In the genomic region with DNA sequence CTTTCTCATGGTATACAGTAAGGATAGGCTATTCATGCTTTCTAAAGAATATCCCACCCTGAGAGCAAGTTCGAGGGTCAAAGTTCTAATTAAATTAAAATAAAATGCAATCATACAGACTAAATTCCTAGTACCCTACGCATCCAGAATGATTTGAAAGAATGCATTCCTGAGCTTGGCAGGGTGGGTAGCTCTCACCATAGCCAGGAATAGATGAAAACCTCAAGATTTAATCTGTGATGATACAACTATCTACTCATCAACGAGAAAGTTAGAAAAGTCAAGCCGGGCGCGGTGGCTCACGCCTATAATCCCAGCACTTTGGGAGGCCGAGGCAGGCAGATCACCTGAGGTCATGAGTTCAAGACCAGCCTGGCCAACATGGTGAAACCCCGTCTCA, we compare ENCODE assay signal across 28 cellular contexts.
"Had no signal": no experiment of that assay in that cellular context is flagged by ENCODE, and none has a peak within 500 bp of the region (broad histone marks: within the 10 kb centered on the region; RNA-seq: fewer than 3 reads in every experiment).

No MANE protein-coding gene starts in this region.

- H3K27me3 ChIP-seq: adrenal gland, Peyer's patch had no signal

- H3K4me3 ChIP-seq: adrenal gland, Peyer's patch had no signal

- ATAC-seq: activated CD8-positive, alpha-beta T cell treated with anti-CD3 and anti-CD28 coated beads for 36 hours; activated naive CD4-positive, alpha-beta T cell treated with anti-CD3 and anti-CD28 coated beads, Interleukin-2, amount 50 U/mL, for 72 hours; activated T-cell treated with anti-CD3 and anti-CD28 coated beads, Interleukin-2, amount 50 U/mL, for 72 hours; activated T-helper 17 cell treated with anti-CD3 and anti-CD28 coated beads, Interleukin-2, amount 50 U/mL, for 72 hours; PC-3 had no signal

- H3K36me3 ChIP-seq: adrenal gland, Peyer's patch had no signal

- DNase-seq: activated B cell treated with CpG ODN at 0.5 μM for 24 hours; activated CD4-positive, alpha-beta T cell treated with anti-CD3 and anti-CD28 coated beads for 4 hours; activated CD4-positive, alpha-beta T cell treated with anti-CD3 and anti-CD28 coated beads, Interleukin-2, amount 50 U/mL, for 1 hour; activated CD4-positive, CD25-positive, alpha-beta regulatory T cell treated with anti-CD3 and anti-CD28 coated beads, Interleukin-2, amount 50 U/mL, for 72 hours; activated CD8-positive, alpha-beta T cell treated with anti-CD3 and anti-CD28 coated beads for 36 hours; activated effector memory CD4-positive, alpha-beta T cell treated with anti-CD3 and anti-CD28 coated beads, Interleukin-2, amount 50 U/mL, for 16 hours; activated naive CD4-positive, alpha-beta T cell; activated T-cell treated with anti-CD3 and anti-CD28 coated beads, Interleukin-2, amount 50 U/mL, for 1 hour; activated T-cell treated with anti-CD3 and anti-CD28 coated beads, Interleukin-2, amount 50 U/mL, for 72 hours; adrenal gland; anterior cingulate cortex; central memory CD4-positive, alpha-beta T cell; Kasumi-1; KBM-7; MM.1S; MV-4-11; NCI-H1092; NCI-H1436 treated with DMSO at 0.1 percent for 48 hours; NCI-H1694 treated with DMSO at 0.1 percent for 48 hours; NCI-H2029; NCI-H345; NCI-H524 treated with DMSO at 0.1 percent for 48 hours; PC-3; Peyer's patch; RPMI8226; SHP77 treated with DMSO at 0.1 percent for 48 hours had no signal

- H3K9me3 ChIP-seq: adrenal gland, Peyer's patch had no signal

- H3K27ac ChIP-seq: adrenal gland, Peyer's patch had no signal
